In genomic region chr9:128550770-128551651, GRCh38 we compare ENCODE assay signal across 1 cellular context.
TF ChIP-seq lines count a peak whose summit lies in the region.

No MANE protein-coding gene starts in this region.

TF ChIP-seq in GM23338, 12 proteins besides CTCF, POLR2A, EP300 and RAD21 (continued from another document):
- TF ChIP-seq EZH2phosphoT487 (IDR thresholded peaks at IDR 0.05; ENCODE audit: unreplicated experiment) (no peak), ZNF331 (CRISPR knock-in tag; IDR thresholded peaks at IDR 0.05; ENCODE audit: low read depth) (no peak), JUNB (IDR thresholded peaks at IDR 0.05; ENCODE audit: unreplicated experiment) (no peak), POLR2AphosphoS5 (IDR thresholded peaks at IDR 0.05; ENCODE audit: low read depth) (no peak), NANOG (IDR thresholded peaks at IDR 0.05; ENCODE audit: borderline replicate concordance) (no peak), CREB1 (CRISPR knock-in tag; IDR thresholded peaks at IDR 0.05; ENCODE audit: low read depth) (no peak)
- TF ChIP-seq, protein P1, sequence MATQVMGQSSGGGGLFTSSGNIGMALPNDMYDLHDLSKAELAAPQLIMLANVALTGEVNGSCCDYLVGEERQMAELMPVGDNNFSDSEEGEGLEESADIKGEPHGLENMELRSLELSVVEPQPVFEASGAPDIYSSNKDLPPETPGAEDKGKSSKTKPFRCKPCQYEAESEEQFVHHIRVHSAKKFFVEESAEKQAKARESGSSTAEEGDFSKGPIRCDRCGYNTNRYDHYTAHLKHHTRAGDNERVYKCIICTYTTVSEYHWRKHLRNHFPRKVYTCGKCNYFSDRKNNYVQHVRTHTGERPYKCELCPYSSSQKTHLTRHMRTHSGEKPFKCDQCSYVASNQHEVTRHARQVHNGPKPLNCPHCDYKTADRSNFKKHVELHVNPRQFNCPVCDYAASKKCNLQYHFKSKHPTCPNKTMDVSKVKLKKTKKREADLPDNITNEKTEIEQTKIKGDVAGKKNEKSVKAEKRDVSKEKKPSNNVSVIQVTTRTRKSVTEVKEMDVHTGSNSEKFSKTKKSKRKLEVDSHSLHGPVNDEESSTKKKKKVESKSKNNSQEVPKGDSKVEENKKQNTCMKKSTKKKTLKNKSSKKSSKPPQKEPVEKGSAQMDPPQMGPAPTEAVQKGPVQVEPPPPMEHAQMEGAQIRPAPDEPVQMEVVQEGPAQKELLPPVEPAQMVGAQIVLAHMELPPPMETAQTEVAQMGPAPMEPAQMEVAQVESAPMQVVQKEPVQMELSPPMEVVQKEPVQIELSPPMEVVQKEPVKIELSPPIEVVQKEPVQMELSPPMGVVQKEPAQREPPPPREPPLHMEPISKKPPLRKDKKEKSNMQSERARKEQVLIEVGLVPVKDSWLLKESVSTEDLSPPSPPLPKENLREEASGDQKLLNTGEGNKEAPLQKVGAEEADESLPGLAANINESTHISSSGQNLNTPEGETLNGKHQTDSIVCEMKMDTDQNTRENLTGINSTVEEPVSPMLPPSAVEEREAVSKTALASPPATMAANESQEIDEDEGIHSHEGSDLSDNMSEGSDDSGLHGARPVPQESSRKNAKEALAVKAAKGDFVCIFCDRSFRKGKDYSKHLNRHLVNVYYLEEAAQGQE (IDR thresholded peaks at IDR 0.05; ENCODE audit: unreplicated experiment) = no peak
